ENCODE assay signal across 11 cellular contexts in genomic region chr10:49280001-49280408, GRCh38. TPM values are rescaled to one million over a fixed set of nuclear protein-coding genes. Genes with fewer than 3 reads are reported as not detected.
DNase-seq lines count a peak whose midpoint lies in the region; ATAC-seq and TF ChIP-seq lines count a peak whose summit lies in the region.
"Had no signal": no experiment of that assay in that cellular context is flagged by ENCODE, and none has a peak within 500 bp of the region (broad histone marks: within the 10 kb centered on the region; RNA-seq: fewer than 3 reads in every experiment).

No MANE protein-coding gene starts in this region.

- H3K36me3 ChIP-seq in heart left ventricle, result no peaks in the 10 kb centered on the region

- TF ChIP-seq CTCF in heart left ventricle (IDR thresholded peaks at IDR 0.05), result no peak
- no peak for TF ChIP-seq CTCF in type B pancreatic cell (conservative IDR thresholded peaks at IDR 0.05)

- no peak overlapping the region for H3K27ac Mint-ChIP-seq in type B pancreatic cell
- H3K27ac Mint-ChIP-seq: stimulated activated memory B cell treated with anti-CD40 and anti-IgM and Interleukin-4, amounts not matched to agents 10 μg/mL and 1 μg/mL and 100 μg/mL, for 72 hours had no signal

- no peak for TF ChIP-seq POLR2A in heart left ventricle (IDR thresholded peaks at IDR 0.05)

- H3K27ac ChIP-seq in heart left ventricle, result peak overlapping the region in 9 of 12 donors; percentile 9 to 87 (median 45)
- no peak overlapping the region for H3K27ac ChIP-seq in right cardiac atrium (ENCODE audit: low read length)

- intact Hi-C loops in heart left ventricle (cut with DNase I) (no loop called here), right cardiac atrium (cut with DNase I) (no loop called here)

- H3K27me3 ChIP-seq in heart left ventricle (no peaks in the 10 kb centered on the region), right cardiac atrium (ENCODE audit: control insufficient read depth, insufficient read depth) (no peaks in the 10 kb centered on the region)

- peak in 1 of 5 donors; percentile 12 for DNase-seq in heart left ventricle
- no peak for DNase-seq in right cardiac atrium
- peak; percentile 25 for DNase-seq in SIG-M5 treated with dmso at 0.1 percent for 504 hours (lab: John Stamatoyannopoulos, UW; ENCODE audit: unreplicated experiment)
- DNase-seq in fibroblast of peridontal ligament (ENCODE audit: extremely low read depth), result peak; percentile 44
- DNase-seq in type B pancreatic cell (ENCODE audit: extremely low spot score, unreplicated experiment), result peak; percentile 11
- DNase-seq in NAMALWA (ENCODE audit: low spot score), result no peak

- WGBS in heart left ventricle, 4 donors, result 60 to 72% (median 65%) methylated on average over 3 of the region's 3 CpGs
- 64% methylated on average over 3 of the region's 3 CpGs for WGBS in right cardiac atrium

- H3K9me3 ChIP-seq in heart left ventricle (no peaks in the 10 kb centered on the region), right cardiac atrium (ENCODE audit: control insufficient read depth, low read length) (no peaks in the 10 kb centered on the region)

- H3K27me3 Mint-ChIP-seq in type B pancreatic cell, result peaks cover 10% of the 10 kb centered on the region
- H3K27me3 Mint-ChIP-seq: stimulated activated memory B cell treated with anti-CD40 and anti-IgM and Interleukin-4, amounts not matched to agents 10 μg/mL and 1 μg/mL and 100 μg/mL, for 72 hours had no signal

- H3K4me3 ChIP-seq in heart left ventricle (no peak overlapping the region), right cardiac atrium (ENCODE audit: low read length) (no peak overlapping the region)

- H3K4me3 Mint-ChIP-seq in type B pancreatic cell, result no peak overlapping the region
- H3K4me3 Mint-ChIP-seq: stimulated activated memory B cell treated with anti-CD40 and anti-IgM and Interleukin-4, amounts not matched to agents 10 μg/mL and 1 μg/mL and 100 μg/mL, for 72 hours had no signal

- ATAC-seq in heart left ventricle (peak in 1 of 4 donors; percentile 4), right cardiac atrium (no peak), GM18520 (IDR thresholded peaks at IDR 0.05; ENCODE audit: unreplicated experiment) (no peak), HG03432 (IDR thresholded peaks at IDR 0.05; ENCODE audit: unreplicated experiment) (no peak)
- ATAC-seq: stimulated activated memory B cell treated with anti-CD40 and anti-IgM and Interleukin-4, amounts not matched to agents 10 μg/mL and 1 μg/mL and 100 μg/mL, for 72 hours had no signal

- H3K36me3 Mint-ChIP-seq in type B pancreatic cell, result no peaks in the 10 kb centered on the region
- H3K36me3 Mint-ChIP-seq: stimulated activated memory B cell treated with anti-CD40 and anti-IgM and Interleukin-4, amounts not matched to agents 10 μg/mL and 1 μg/mL and 100 μg/mL, for 72 hours had no signal

- peaks cover 0 to 42% (median 28%) of the 10 kb centered on the region in 12 donors for H3K4me1 ChIP-seq in heart left ventricle
- peaks cover 10% of the 10 kb centered on the region for H3K4me1 ChIP-seq in right cardiac atrium (ENCODE audit: control insufficient read depth, insufficient read depth, low read length)

- H3K4me1 Mint-ChIP-seq in type B pancreatic cell (ENCODE audit: unreplicated experiment), result no peaks in the 10 kb centered on the region
- H3K4me1 Mint-ChIP-seq: stimulated activated memory B cell treated with anti-CD40 and anti-IgM and Interleukin-4, amounts not matched to agents 10 μg/mL and 1 μg/mL and 100 μg/mL, for 72 hours had no signal

- peaks cover 3% of the 10 kb centered on the region for H3K9me3 Mint-ChIP-seq in type B pancreatic cell

RNA-seq across cellular contexts. Expression of gene C10orf71, which starts 19.0 kb away (rescaled TPM):
- total RNA-seq in heart left ventricle (100 to 1,000 TPM in 6 of 9 donors, 10 to 100 TPM in 3; 46.8 to 228 (median 120) TPM), right cardiac atrium (10 to 100 TPM; 29.3 to 98.9 (median 73.2) TPM), type B pancreatic cell (ENCODE audit: low replicate concordance) (not detected in 2 replicates)
- polyA plus RNA-seq in heart left ventricle (10 to 100 TPM in 1 of 2 donors, 1 to 10 TPM in 1; 6.6 to 44.7 TPM), right cardiac atrium (27.8 TPM)
- total RNA-seq: cerebellum had no signal
- polyA plus RNA-seq: BJ had no signal

Comparison
In these comparisons a context has a peak if more than half of its experiments do, and no peak if none do; other contexts are left out.
1. DNase-seq: peak in SIG-M5 treated with dmso at 0.1 percent for 504 hours (single experiment), fibroblast of peridontal ligament (single experiment) and type B pancreatic cell (single experiment); none in right cardiac atrium (0 of 3) and NAMALWA (single experiment).
2. RNA of gene C10orf71, which starts 19.0 kb away (total RNA-seq): 46.8 to 228 TPM in heart left ventricle and 29.3 to 98.9 TPM in right cardiac atrium; not detected in type B pancreatic cell; every median in the first group is over 10 times any median in the second.